In genomic region chr17:7967751-7968150, GRCh38 we compare ENCODE assay signal across 2 cellular contexts.
A peak's percentile ranks its signal among the peaks of the same experiment; 100 is the strongest.
TF ChIP-seq lines count a peak whose summit lies in the region.

No MANE protein-coding gene starts in this region.

TF ChIP-seq in GM23338, 12 proteins besides CTCF, POLR2A, EP300 and RAD21:
- TF ChIP-seq NANOG (IDR thresholded peaks at IDR 0.05; ENCODE audit: borderline replicate concordance) (no peak), ZNF114 (CRISPR knock-in tag; IDR thresholded peaks at IDR 0.05) (no peak), EZH2phosphoT487 (IDR thresholded peaks at IDR 0.05; ENCODE audit: unreplicated experiment) (no peak), ETS1 (IDR thresholded peaks at IDR 0.05) (no peak), STAT1 (IDR thresholded peaks at IDR 0.05; ENCODE audit: unreplicated experiment) (no peak), REST (IDR thresholded peaks at IDR 0.05; ENCODE audit: unreplicated experiment) (no peak), ZNF462 (CRISPR knock-in tag; IDR thresholded peaks at IDR 0.05) (no peak), CREB1 (CRISPR knock-in tag; IDR thresholded peaks at IDR 0.05; ENCODE audit: low read depth) (no peak)
TF ChIP-seq in GM23338: peak in this region for 0.

TF ChIP-seq in IMR-90, 13 proteins besides CTCF, POLR2A, EP300 and RAD21:
- TF ChIP-seq MAFK (IDR thresholded peaks at IDR 0.05; ENCODE audit: low read depth, low read length) (peak; percentile 67), CHD1 (IDR thresholded peaks at IDR 0.05; ENCODE audit: low read depth, low read length) (no peak)
